In genomic region chr2:208265371-208265806, GRCh38 we compare ENCODE assay signal across 8 cellular contexts. TPM values are rescaled to one million over a fixed set of nuclear protein-coding genes. Genes with fewer than 3 reads are reported as not detected.
DNase-seq lines count a peak whose midpoint lies in the region; ATAC-seq and TF ChIP-seq lines count a peak whose summit lies in the region.

No MANE protein-coding gene starts in this region.

- no peak for TF ChIP-seq CTCF in CD14-positive monocyte (IDR thresholded peaks at IDR 0.05)

- H3K9me3 Mint-ChIP-seq in CD14-positive monocyte: no peaks in the 10 kb centered on the region

- intact Hi-C loops in CD14-positive monocyte (cut with micrococcal nuclease) (no loop called here), sciatic nerve (cut with DNase I) (no loop called here)

- H3K4me1 Mint-ChIP-seq in CD14-positive monocyte: peaks cover 39% of the 10 kb centered on the region

- DNase-seq in CD14-positive monocyte (ENCODE audit: low spot score): no peak
- DNase-seq in RPMI8226: peak; percentile 45
- DNase-seq in amygdala (lab: John Stamatoyannopoulos, UW): peak in 29 of 56 donors; percentile 2 to 70 (median 22)
- peak; percentile 39 to 79 for DNase-seq in hippocampal formation (lab: John Stamatoyannopoulos, UW)
- no peak for DNase-seq in sciatic nerve (ENCODE audit: low spot score)
- DNase-seq in superior temporal gyrus (ENCODE audit: extremely low spot score): no peak

- H3K27me3 Mint-ChIP-seq in CD14-positive monocyte (ENCODE audit: low read depth in 3 of 3): no peaks in the 10 kb centered on the region

- H3K4me3 Mint-ChIP-seq in CD14-positive monocyte: peak overlapping the region; percentile 89 to 90

- H3K36me3 Mint-ChIP-seq in CD14-positive monocyte: peaks cover 1 to 3% of the 10 kb centered on the region in 2 donors

- ATAC-seq in GM18870 (IDR thresholded peaks at IDR 0.05; ENCODE audit: unreplicated experiment) (peak; percentile 48), HG03064 (IDR thresholded peaks at IDR 0.05; ENCODE audit: low read depth, unreplicated experiment) (peak; percentile 38), sciatic nerve (peak; percentile 66)

- peak overlapping the region; percentile 86 to 96 (median 95) for H3K27ac Mint-ChIP-seq in CD14-positive monocyte

RNA-seq across cellular contexts. Expression of gene PIKFYVE, which starts 0.7 kb away (rescaled TPM):
- 1 to 10 TPM; 3.5 to 6.2 TPM for polyA plus RNA-seq in CD14-positive monocyte
- 59.0 TPM for total RNA-seq in sciatic nerve

RNA-seq across cellular contexts. Expression of gene IDH1, which starts 10.5 kb away (rescaled TPM):
- 100 to 1,000 TPM; 115 to 120 TPM for polyA plus RNA-seq in CD14-positive monocyte
- 78.4 TPM for total RNA-seq in sciatic nerve

Comparison
In these comparisons a context has a peak if more than half of its experiments do, and no peak if none do; other contexts are left out.
1. DNase-seq: peak in RPMI8226 (single experiment), amygdala (29 of 56) and hippocampal formation (2 of 2); none in CD14-positive monocyte (single experiment), sciatic nerve (single experiment) and superior temporal gyrus (single experiment).
2. Peak in every context shown above with its lines, with median percentiles within 50 percentile points of each other: ATAC-seq.